8 cellular contexts compared by ENCODE assay signal in genomic region chr3:53891500-53892334, GRCh38. TPM values are rescaled to one million over a fixed set of nuclear protein-coding genes. Genes with fewer than 3 reads are reported as not detected.
DNase-seq lines count a peak whose midpoint lies in the region; ATAC-seq and TF ChIP-seq lines count a peak whose summit lies in the region.

Gene SELENOK (minus strand): TSS chr3:53891859.

- H3K4me3 Mint-ChIP-seq in CD8-positive, alpha-beta memory T cell: peak within 1 kb of the TSS; percentile 90 to 98 (median 94)

- no peaks in the 10 kb centered on the region for H3K36me3 ChIP-seq in CD8-positive, alpha-beta memory T cell (ENCODE audit: insufficient read depth, low read length)
- peaks cover 0 to 7% of the 10 kb centered on the region in 2 donors for H3K36me3 ChIP-seq in lung (ENCODE audit: control insufficient read depth in 2 of 2, insufficient read depth in 2 of 2, low read length in 2 of 2)

- H3K4me1 ChIP-seq in CD8-positive, alpha-beta memory T cell (ENCODE audit: insufficient read depth, low read length): peaks cover 39% of the 10 kb centered on the region
- H3K4me1 ChIP-seq in lung (ENCODE audit: control insufficient read depth in 2 of 2, insufficient read depth in 2 of 2, low read length in 2 of 2): peaks cover 4% of the 10 kb centered on the region in 2 donors

- H3K27me3 ChIP-seq in CD8-positive, alpha-beta memory T cell (ENCODE audit: insufficient read depth, low read length, poor library complexity, severe bottlenecking): no peaks in the 10 kb centered on the region
- H3K27me3 ChIP-seq in lung (ENCODE audit: control insufficient read depth, insufficient read depth): no peaks in the 10 kb centered on the region

- peaks cover 3 to 6% of the 10 kb centered on the region in 2 donors for H3K27me3 Mint-ChIP-seq in CD8-positive, alpha-beta memory T cell

- TF ChIP-seq CTCF in GM20000 (IDR thresholded peaks at IDR 0.05; ENCODE audit: extremely low read depth, missing control alignments): no peak
- no peak for TF ChIP-seq CTCF in lung (IDR thresholded peaks at IDR 0.05; ENCODE audit: control extremely low read depth, extremely low read depth)

- peak within 1 kb of the TSS; percentile 97 for H3K27ac ChIP-seq in CD8-positive, alpha-beta memory T cell (ENCODE audit: low read depth, low read length)
- peak within 1 kb of the TSS; percentile 95 to 99 for H3K27ac ChIP-seq in lung (ENCODE audit: low read depth in 1 of 2, low read length in 1 of 2)

- POLR2A ChIA-PET in CD8-positive, alpha-beta memory T cell (lab: Charles Lee): interaction anchor here (1.0 to 2.4 kb wide), 3 partner anchors 8 to 544 kb away, joined by 3 to 20 read pairs (median 3); partner anchors contain the start of gene ACTR8
- POLR2A ChIA-PET in activated CD8-positive, alpha-beta memory T cell treated with anti-CD3 and anti-CD28 coated beads for 36 hours (lab: Charles Lee): interaction anchor here (1.0 to 2.5 kb wide), 3 partner anchors 10 to 545 kb away, joined by 3 to 14 read pairs (median 4); partner anchors contain the start of genes ACTR8 and DCP1A

- H3K4me3 ChIP-seq in CD8-positive, alpha-beta memory T cell (ENCODE audit: low read length): peak within 1 kb of the TSS; percentile 89
- peak within 1 kb of the TSS; percentile 99 for H3K4me3 ChIP-seq in lung

- CTCF ChIA-PET in CD8-positive, alpha-beta memory T cell (lab: Charles Lee): interaction anchor here (0.9 to 1.1 kb wide), 2 partner anchors 10 to 15 kb away, joined by 3 to 4 read pairs; no protein-coding TSS in a partner anchor
- CTCF ChIA-PET in activated CD8-positive, alpha-beta memory T cell treated with anti-CD3 and anti-CD28 coated beads for 36 hours (lab: Charles Lee): no interaction called here

- H3K36me3 Mint-ChIP-seq in CD8-positive, alpha-beta memory T cell: peaks cover 0 to 29% (median 5%) of the 10 kb centered on the region in 3 donors

- peaks cover 53 to 60% (median 54%) of the 10 kb centered on the region in 3 donors for H3K4me1 Mint-ChIP-seq in CD8-positive, alpha-beta memory T cell

- H3K27ac Mint-ChIP-seq in CD8-positive, alpha-beta memory T cell: peak within 1 kb of the TSS; percentile 96 to 100 (median 100)

- peak; percentile 98 for ATAC-seq in lung (ENCODE audit: insufficient read depth, low FRiP score)

- no peaks in the 10 kb centered on the region for H3K9me3 Mint-ChIP-seq in CD8-positive, alpha-beta memory T cell

- DNase-seq in CD8-positive, alpha-beta memory T cell: peak; percentile 94 to 99 (median 97)
- peak; percentile 93 for DNase-seq in GM20000 (ENCODE audit: low spot score)
- peak; percentile 97 for DNase-seq in HT-29 (ENCODE audit: low spot score)
- peak; percentile 98 to 99 for DNase-seq in NOMO-1 (lab: John Stamatoyannopoulos, UW; ENCODE audit: unreplicated experiment in 2 of 2)
- peak; percentile 92 for DNase-seq in effector CD8-positive, alpha-beta T cell (lab: John Stamatoyannopoulos, UW)
- DNase-seq in lung (ENCODE audit: low spot score): peak; percentile 99
- DNase-seq in stimulated activated CD4-positive, alpha-beta T cell treated with anti-CD3 and anti-CD28 coated beads, TNF-alpha, amount 100 ng/mL, for 4 hours (ENCODE audit: low read depth in 3 of 3): peak; percentile 80 to 94 (median 94)

- no peaks in the 10 kb centered on the region for H3K9me3 ChIP-seq in CD8-positive, alpha-beta memory T cell (ENCODE audit: low read length)
- no peaks in the 10 kb centered on the region for H3K9me3 ChIP-seq in lung (ENCODE audit: control insufficient read depth in 2 of 2, insufficient read depth in 1 of 2, low read length in 1 of 2)

- 1% methylated on average over 73 of the region's 73 CpGs for WGBS in lung, 2 donors

RNA-seq across cellular contexts. Expression of gene SELENOK, which starts in this region (rescaled TPM):
- 10 to 100 TPM; 50.5 to 58.0 TPM for total RNA-seq in CD8-positive, alpha-beta memory T cell
- 157 TPM for polyA plus RNA-seq in CD8-positive, alpha-beta memory T cell
- total RNA-seq in HT-29 (2014; rRNA removed; shearing (Covaris generic)): 33.2 and 37.3 TPM in 2 replicates
- 10 to 100 TPM; 51.5 to 52.4 TPM for total RNA-seq in activated CD8-positive, alpha-beta memory T cell treated with anti-CD3 and anti-CD28 coated beads for 36 hours
- total RNA-seq in lung: 10 to 100 TPM; 33.3 to 47.5 TPM
- 100 to 1,000 TPM in 1 of 2 donors, 10 to 100 TPM in 1; 79.0 to 150 TPM for polyA plus RNA-seq in lung

Comparison
In these comparisons a context has a peak if more than half of its experiments do, and no peak if none do; other contexts are left out.
1. Peak in every context shown above with its lines: DNase-seq, ATAC-seq, H3K4me3 ChIP-seq and H3K27ac ChIP-seq.